ENCODE assay signal across 19 cellular contexts in genomic region chr3:47892284-47892683, GRCh38.
A peak's percentile ranks its signal among the peaks of the same experiment; 100 is the strongest.
DNase-seq lines count a peak whose midpoint lies in the region; ATAC-seq lines count a peak whose summit lies in the region.
"Had no signal": no experiment of that assay in that cellular context is flagged by ENCODE, and none has a peak within 500 bp of the region (broad histone marks: within the 10 kb centered on the region; RNA-seq: fewer than 3 reads in every experiment).

No MANE protein-coding gene starts in this region.

- H3K27ac Mint-ChIP-seq in stimulated activated memory B cell treated with anti-CD40 and anti-IgM and Interleukin-4, amounts not matched to agents 10 μg/mL and 1 μg/mL and 100 μg/mL, for 72 hours, result no peak overlapping the region
- H3K27ac Mint-ChIP-seq: activated CD4-positive, alpha-beta memory T cell treated with anti-CD3 and anti-CD28 coated beads, Interleukin-2, amount 10 ng/mL, durations not matched to agents 7 days and 5 days; activated naive CD8-positive, alpha-beta T cell treated with anti-CD3 and anti-CD28 coated beads, Interleukin-2, amount 10 ng/mL, durations not matched to agents 7 days and 5 days had no signal

- H3K27me3 Mint-ChIP-seq in stimulated activated memory B cell treated with anti-CD40 and anti-IgM and Interleukin-4, amounts not matched to agents 10 μg/mL and 1 μg/mL and 100 μg/mL, for 72 hours, result no peaks in the 10 kb centered on the region
- H3K27me3 Mint-ChIP-seq: activated CD4-positive, alpha-beta memory T cell treated with anti-CD3 and anti-CD28 coated beads, Interleukin-2, amount 10 ng/mL, durations not matched to agents 7 days and 5 days; activated naive CD8-positive, alpha-beta T cell treated with anti-CD3 and anti-CD28 coated beads, Interleukin-2, amount 10 ng/mL, durations not matched to agents 7 days and 5 days; CD4-positive, CD25-positive, alpha-beta regulatory T cell had no signal

- no peak for ATAC-seq in stimulated activated memory B cell treated with anti-CD40 and anti-IgM and Interleukin-4, amounts not matched to agents 10 μg/mL and 1 μg/mL and 100 μg/mL, for 72 hours
- ATAC-seq: activated T-cell treated with anti-CD3 and anti-CD28 coated beads, Interleukin-2, amount 50 U/mL, for 4 hours; SK-N-SH treated with all-trans-retinoic acid at 6 μM for 48 hours had no signal

- H3K27ac ChIP-seq in cingulate gyrus (ENCODE audit: low read depth, low read length), result peak overlapping the region; percentile 87
- H3K27ac ChIP-seq in substantia nigra (ENCODE audit: low read depth, low read length, poor library complexity, severe bottlenecking), result peak overlapping the region; percentile 72

- H3K4me3 Mint-ChIP-seq in stimulated activated memory B cell treated with anti-CD40 and anti-IgM and Interleukin-4, amounts not matched to agents 10 μg/mL and 1 μg/mL and 100 μg/mL, for 72 hours, result no peak overlapping the region
- H3K4me3 Mint-ChIP-seq: activated CD4-positive, alpha-beta memory T cell treated with anti-CD3 and anti-CD28 coated beads, Interleukin-2, amount 10 ng/mL, durations not matched to agents 7 days and 5 days; activated naive CD8-positive, alpha-beta T cell treated with anti-CD3 and anti-CD28 coated beads, Interleukin-2, amount 10 ng/mL, durations not matched to agents 7 days and 5 days; activated T-cell treated with anti-CD3 and anti-CD28 coated beads, Interleukin-2, amount 50 U/mL, for 4 hours; CD4-positive, CD25-positive, alpha-beta regulatory T cell had no signal

- DNase-seq in NCI-H2227 (lab: John Stamatoyannopoulos, UW; ENCODE audit: unreplicated experiment) (peak; percentile 60), NCI-H2227 treated with DMSO at 0.1 percent for 48 hours (lab: John Stamatoyannopoulos, UW) (no peak), medulla oblongata (ENCODE audit: extremely low spot score) (peak; percentile 63), substantia nigra (lab: John Stamatoyannopoulos, UW) (peak in 25 of 49 donors; percentile 4 to 55 (median 23)), NCI-H345 treated with DMSO at 0.1 percent for 48 hours (lab: John Stamatoyannopoulos, UW; ENCODE audit: unreplicated experiment) (no peak), glomerular visceral epithelial cell (ENCODE audit: extremely low spot score) (no peak)
- DNase-seq: 8988T; activated CD4-positive, alpha-beta memory T cell treated with anti-CD3 and anti-CD28 coated beads, Interleukin-2, amount 10 ng/mL, durations not matched to agents 7 days and 5 days; activated naive CD8-positive, alpha-beta T cell treated with anti-CD3 and anti-CD28 coated beads, Interleukin-2, amount 10 ng/mL, durations not matched to agents 7 days and 5 days; activated T-cell treated with anti-CD3 and anti-CD28 coated beads, Interleukin-2, amount 50 U/mL, for 4 hours; CD4-positive, CD25-positive, alpha-beta regulatory T cell; DMS79; MM.1S; NCI-H2029 treated with DMSO at 0.1 percent for 48 hours; NCI-H524; small intestine had no signal

- no peaks in the 10 kb centered on the region for H3K4me1 Mint-ChIP-seq in stimulated activated memory B cell treated with anti-CD40 and anti-IgM and Interleukin-4, amounts not matched to agents 10 μg/mL and 1 μg/mL and 100 μg/mL, for 72 hours

- H3K36me3 Mint-ChIP-seq in stimulated activated memory B cell treated with anti-CD40 and anti-IgM and Interleukin-4, amounts not matched to agents 10 μg/mL and 1 μg/mL and 100 μg/mL, for 72 hours, result peaks cover 62% of the 10 kb centered on the region

- no peaks in the 10 kb centered on the region for H3K9me3 Mint-ChIP-seq in stimulated activated memory B cell treated with anti-CD40 and anti-IgM and Interleukin-4, amounts not matched to agents 10 μg/mL and 1 μg/mL and 100 μg/mL, for 72 hours
- H3K9me3 Mint-ChIP-seq: activated CD4-positive, alpha-beta memory T cell treated with anti-CD3 and anti-CD28 coated beads, Interleukin-2, amount 10 ng/mL, durations not matched to agents 7 days and 5 days; activated naive CD8-positive, alpha-beta T cell treated with anti-CD3 and anti-CD28 coated beads, Interleukin-2, amount 10 ng/mL, durations not matched to agents 7 days and 5 days; activated T-cell treated with anti-CD3 and anti-CD28 coated beads, Interleukin-2, amount 50 U/mL, for 4 hours; CD4-positive, CD25-positive, alpha-beta regulatory T cell had no signal

Comparison
In these comparisons a context has a peak if more than half of its experiments do, and no peak if none do; other contexts are left out.
1. DNase-seq: peak in NCI-H2227 (single experiment), medulla oblongata (single experiment) and substantia nigra (25 of 49); none in NCI-H2227 treated with DMSO at 0.1 percent for 48 hours (single experiment), NCI-H345 treated with DMSO at 0.1 percent for 48 hours (single experiment) and glomerular visceral epithelial cell (single experiment).